In genomic region chr9:9625248-9625647, GRCh38 we compare ENCODE assay signal across 32 cellular contexts.
"Had no signal": no experiment of that assay in that cellular context is flagged by ENCODE, and none has a peak within 500 bp of the region (broad histone marks: within the 10 kb centered on the region; RNA-seq: fewer than 3 reads in every experiment).

No MANE protein-coding gene starts in this region.

- H3K9me3 ChIP-seq: ascending aorta, ovary, sigmoid colon, suprapubic skin, tibial artery, upper lobe of right lung had no signal

- H3K27me3 ChIP-seq: ascending aorta, cardiac muscle cell, dorsolateral prefrontal cortex, ovary, sigmoid colon, suprapubic skin, tibial artery, upper lobe of right lung had no signal

- H3K4me3 ChIP-seq: ascending aorta, cardiac muscle cell, coronary artery, dorsolateral prefrontal cortex, ovary, sigmoid colon, smooth muscle cell, suprapubic skin, tibial artery, upper lobe of right lung had no signal

- H3K27ac ChIP-seq: ascending aorta, cardiac muscle cell, coronary artery, dorsolateral prefrontal cortex, ovary, sigmoid colon, suprapubic skin, tibial artery, upper lobe of right lung, VCaP had no signal

- DNase-seq: activated CD4-positive, alpha-beta T cell treated with anti-CD3 and anti-CD28 coated beads for 48 hours; activated CD4-positive, alpha-beta T cell treated with anti-CD3 and anti-CD28 coated beads, Interleukin-2, amount 50 U/mL, for 48 hours; activated CD8-positive, alpha-beta memory T cell treated with anti-CD3 and anti-CD28 coated beads for 24 hours; activated effector memory CD4-positive, alpha-beta T cell treated with Interleukin-2 at 50 U/mL for 16 hours; activated naive CD4-positive, alpha-beta T cell treated with anti-CD3 and anti-CD28 coated beads for 36 hours; activated naive CD8-positive, alpha-beta T cell treated with anti-CD3 and anti-CD28 coated beads for 36 hours; cerebellar nuclear complex; dorsolateral prefrontal cortex; effector memory CD4-positive, alpha-beta T cell; head of caudate nucleus; hypothalamus; immature natural killer cell; kidney; left colon; mammary epithelial cell; naive B cell; nephron progenitor cell; ovary; sigmoid colon; stimulated activated CD4-positive, alpha-beta T cell treated with anti-CD3 and anti-CD28 coated beads, Interleukin-15, amount 100 ng/mL, for 24 hours; stimulated activated CD4-positive, alpha-beta T cell treated with anti-CD3 and anti-CD28 coated beads, Interleukin-2, amount 100 ng/mL, for 24 hours; stimulated activated naive CD4-positive, alpha-beta T cell; T-helper 9 cell; tibial artery; upper lobe of right lung had no signal

- H3K36me3 ChIP-seq: ascending aorta, cardiac muscle cell, ovary, sigmoid colon, suprapubic skin, tibial artery, upper lobe of right lung had no signal

- ATAC-seq: activated CD4-positive, CD25-positive, alpha-beta regulatory T cell treated with anti-CD3 and anti-CD28 coated beads, Interleukin-2, amount 50 U/mL, for 24 hours; left colon; upper lobe of right lung had no signal
